Comparison of ENCODE assay signal across 23 cellular contexts in the genomic region with DNA sequence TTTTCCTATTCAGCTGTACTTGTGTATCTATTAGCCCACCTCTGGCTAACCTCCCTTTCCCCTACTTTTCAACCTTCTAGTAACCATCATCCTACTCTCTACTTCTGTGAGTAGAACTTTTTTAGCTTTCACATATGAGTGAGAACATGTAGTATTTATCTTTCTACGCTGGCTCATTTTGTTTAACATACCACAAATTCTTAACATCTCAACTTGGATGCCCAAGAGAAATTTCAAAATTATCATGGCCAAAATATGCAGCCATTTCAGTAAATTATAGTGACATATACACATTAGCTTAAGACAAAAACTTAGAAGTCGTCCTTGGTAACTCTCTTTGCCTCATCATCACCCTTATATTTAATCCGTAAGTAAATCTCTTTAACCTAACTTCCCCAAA. TPM values are rescaled to one million over a fixed set of nuclear protein-coding genes. Genes with fewer than 3 reads are reported as not detected.
DNase-seq lines count a peak whose midpoint lies in the region; ATAC-seq, FAIRE-seq and TF ChIP-seq lines count a peak whose summit lies in the region.
"Had no signal": no experiment of that assay in that cellular context is flagged by ENCODE, and none has a peak within 500 bp of the region (broad histone marks: within the 10 kb centered on the region; RNA-seq: fewer than 3 reads in every experiment).

No MANE protein-coding gene starts in this region.

- no peak for TF ChIP-seq POLR2A in gastroesophageal sphincter (IDR thresholded peaks at IDR 0.05)

- no peaks in the 10 kb centered on the region for H3K9me3 ChIP-seq in pancreas
- no peaks in the 10 kb centered on the region for H3K9me3 ChIP-seq in gastroesophageal sphincter

- no peaks in the 10 kb centered on the region for H3K79me2 ChIP-seq in ACC112 (ENCODE audit: control insufficient read depth, insufficient read depth, low read length, unreplicated experiment)

- H3K4me1 ChIP-seq in ACC112 (ENCODE audit: control insufficient read depth, insufficient read depth, low read length, unreplicated experiment) (no peaks in the 10 kb centered on the region), pancreas (no peaks in the 10 kb centered on the region), gastroesophageal sphincter (no peaks in the 10 kb centered on the region)

- no peaks in the 10 kb centered on the region for H3K4me1 Mint-ChIP-seq in stimulated activated effector memory CD8-positive, alpha-beta T cell treated with anti-CD3 and anti-CD28 coated beads, Interleukin-12 subunit alpha, Interleukin-12 subunit beta, amount 100 ng/mL, for 72 hours
- H3K4me1 Mint-ChIP-seq: CD14-positive monocyte had no signal

- no peak overlapping the region for H3K4me3 ChIP-seq in ACC112 (ENCODE audit: low read depth, low read length)
- no peak overlapping the region for H3K4me3 ChIP-seq in fibroblast of pulmonary artery (replicated peaks; ENCODE audit: low read depth, low read length)
- H3K4me3 ChIP-seq in pancreas: no peak overlapping the region
- H3K4me3 ChIP-seq in gastroesophageal sphincter: no peak overlapping the region
- H3K4me3 ChIP-seq: GM12878, GM23248 had no signal

- TF ChIP-seq CTCF in fibroblast of pulmonary artery (IDR thresholded peaks at IDR 0.05; ENCODE audit: low read length, missing control alignments) (no peak), pancreas (IDR thresholded peaks at IDR 0.05) (no peak), gastroesophageal sphincter (IDR thresholded peaks at IDR 0.05) (no peak)

- H3K36me3 Mint-ChIP-seq in stimulated activated effector memory CD8-positive, alpha-beta T cell treated with anti-CD3 and anti-CD28 coated beads, Interleukin-12 subunit alpha, Interleukin-12 subunit beta, amount 100 ng/mL, for 72 hours: no peaks in the 10 kb centered on the region
- H3K36me3 Mint-ChIP-seq: CD14-positive monocyte; CD8-positive, alpha-beta T cell had no signal

- peak overlapping the region; percentile 7 for H2AFZ ChIP-seq in ACC112 (ENCODE audit: low read length, unreplicated experiment)
- H2AFZ ChIP-seq: GM23248 had no signal

- TF ChIP-seq EP300 in gastroesophageal sphincter (IDR thresholded peaks at IDR 0.05): no peak

- intact Hi-C loops in pancreas (cut with DNase I): no loop called here

- peak; percentile 5 for DNase-seq in ELR (ENCODE audit: low read depth)
- DNase-seq in amniotic epithelial cell (ENCODE audit: low read depth): peak; percentile 7
- DNase-seq in fibroblast of pulmonary artery (ENCODE audit: low read depth): peak; percentile 18
- DNase-seq in NCI-H2081 (lab: John Stamatoyannopoulos, UW): no peak
- no peak for DNase-seq in pancreas
- no peak for DNase-seq in stimulated activated effector memory CD8-positive, alpha-beta T cell treated with anti-CD3 and anti-CD28 coated beads, Interleukin-12 subunit alpha, Interleukin-12 subunit beta, amount 100 ng/mL, for 72 hours (ENCODE audit: low spot score in 2 of 2)
- DNase-seq: 8988T; ACHN; CD8-positive, alpha-beta T cell; COR-L47; DMS153; DMS79 treated with DMSO at 0.1 percent for 48 hours; GF-D8; GM23248 had no signal

- no peak overlapping the region for H3K27ac Mint-ChIP-seq in stimulated activated effector memory CD8-positive, alpha-beta T cell treated with anti-CD3 and anti-CD28 coated beads, Interleukin-12 subunit alpha, Interleukin-12 subunit beta, amount 100 ng/mL, for 72 hours
- H3K27ac Mint-ChIP-seq: CD14-positive monocyte; CD8-positive, alpha-beta T cell had no signal

- no peak for FAIRE-seq in pancreas (lab: Jason Lieb, UNC)
- FAIRE-seq: D721Med, GM12878, GM18507, H54 had no signal

- H3K36me3 ChIP-seq in ACC112 (ENCODE audit: insufficient read depth, low read length) (no peaks in the 10 kb centered on the region), pancreas (no peaks in the 10 kb centered on the region), gastroesophageal sphincter (no peaks in the 10 kb centered on the region)

- 24 to 32% methylated on average over 3 of the region's 3 CpGs for WGBS in pancreas, 2 donors
- WGBS in gastroesophageal sphincter (ENCODE audit: low coverage in 1 of 2), 2 donors: 19 to 49% methylated on average over 2 to 3 of the region's 3 CpGs

- no peak overlapping the region for H3K27ac ChIP-seq in ACC112 (ENCODE audit: low read depth, low read length)
- H3K27ac ChIP-seq in pancreas: no peak overlapping the region
- no peak overlapping the region for H3K27ac ChIP-seq in gastroesophageal sphincter
- H3K27ac ChIP-seq: GM23248, HL-60 had no signal

- H3K27me3 ChIP-seq in ACC112 (ENCODE audit: insufficient read depth, low read length): no peaks in the 10 kb centered on the region
- no peaks in the 10 kb centered on the region for H3K27me3 ChIP-seq in pancreas
- no peaks in the 10 kb centered on the region for H3K27me3 ChIP-seq in gastroesophageal sphincter

- ATAC-seq in pancreas (no peak), gastroesophageal sphincter (no peak)
- ATAC-seq in stimulated activated effector memory CD8-positive, alpha-beta T cell treated with anti-CD3 and anti-CD28 coated beads, Interleukin-12 subunit alpha, Interleukin-12 subunit beta, amount 100 ng/mL, for 72 hours: no peak
- ATAC-seq: CD8-positive, alpha-beta T cell; GM12878; HCT116 had no signal

- peaks cover 16% of the 10 kb centered on the region for H3K9me3 Mint-ChIP-seq in stimulated activated effector memory CD8-positive, alpha-beta T cell treated with anti-CD3 and anti-CD28 coated beads, Interleukin-12 subunit alpha, Interleukin-12 subunit beta, amount 100 ng/mL, for 72 hours
- H3K9me3 Mint-ChIP-seq: CD14-positive monocyte had no signal

- H3K4me3 Mint-ChIP-seq in stimulated activated effector memory CD8-positive, alpha-beta T cell treated with anti-CD3 and anti-CD28 coated beads, Interleukin-12 subunit alpha, Interleukin-12 subunit beta, amount 100 ng/mL, for 72 hours: no peak overlapping the region
- H3K4me3 Mint-ChIP-seq: CD14-positive monocyte; CD8-positive, alpha-beta T cell had no signal

RNA-seq across cellular contexts. Expression of gene LUZP2, which starts 34.7 kb away (rescaled TPM):
- under 1 TPM in 3 of 6 donors, not detected in 3; 0.06 to 0.19 (median 0.16) TPM for total RNA-seq in pancreas
- polyA plus RNA-seq in pancreas: under 1 TPM; 0.04 to 0.07 TPM
- total RNA-seq in gastroesophageal sphincter: under 1 TPM in 2 of 4 donors, not detected in 2; 0.16 to 0.17 TPM
- total RNA-seq: CD8-positive, alpha-beta T cell; GM12878; GM23248 had no signal
- polyA plus RNA-seq: CD14-positive monocyte, GM12878, GM23248 had no signal

Comparison
In these comparisons a context has a peak if more than half of its experiments do, and no peak if none do; other contexts are left out.
1. DNase-seq: peak in ELR (single experiment), amniotic epithelial cell (single experiment) and fibroblast of pulmonary artery (single experiment); none in NCI-H2081 (0 of 2), pancreas (0 of 6) and stimulated activated effector memory CD8-positive, alpha-beta T cell treated with anti-CD3 and anti-CD28 coated beads, Interleukin-12 subunit alpha, Interleukin-12 subunit beta, amount 100 ng/mL, for 72 hours (0 of 2).